8 cellular contexts compared by ENCODE assay signal in the genomic region with DNA sequence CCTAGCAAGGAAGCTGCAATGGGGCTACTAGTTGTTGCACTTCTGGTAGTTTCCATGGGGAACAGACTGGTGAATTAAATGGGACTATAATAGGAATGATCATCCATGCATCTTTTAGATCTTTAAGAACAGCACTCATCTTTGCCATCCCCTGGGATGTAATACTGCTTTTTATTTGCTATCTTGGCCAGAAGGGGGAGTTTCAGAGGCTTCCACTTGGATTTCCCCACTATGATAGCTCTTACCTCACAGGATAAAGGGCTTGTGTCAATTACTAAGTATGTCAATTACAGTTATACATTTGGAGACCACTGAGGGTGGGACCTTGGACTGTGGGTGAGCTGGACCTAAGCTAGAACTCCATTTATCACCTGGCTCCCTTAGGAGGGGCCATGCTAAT.
DNase-seq lines count a peak whose midpoint lies in the region; ATAC-seq, FAIRE-seq and TF ChIP-seq lines count a peak whose summit lies in the region.
"Not testable (repeated sequence)": the region's sequence is repeated elsewhere in the genome, so short reads cannot be mapped to it uniquely, and the experiment has no call there.

No MANE protein-coding gene starts in this region.

- not testable (repeated sequence) for H2AK5ac ChIP-seq in H9 (ENCODE audit: insufficient read length, low read length)

- CTCF ChIA-PET in A549 (lab: Yijun Ruan, JAX); WTC11 (lab: Charles Lee): not testable (repeated sequence)

- H2BK15ac ChIP-seq in H9 (ENCODE audit: low read depth, low read length), result not testable (repeated sequence)

- not testable (repeated sequence) for H3K27me3 Mint-ChIP-seq in H9 (ENCODE audit: low read depth); WTC11 (ENCODE audit: low read depth); osteocyte (ENCODE audit: unreplicated experiment)

- H3K79me1 ChIP-seq in H9 (ENCODE audit: insufficient read depth, low read depth, low read length, poor library complexity, severe bottlenecking), result not testable (repeated sequence)

- not testable (repeated sequence) for H3K18ac ChIP-seq in H9 (ENCODE audit: insufficient read length, low read depth, low read length)

- H3K23me2 ChIP-seq in H9 (ENCODE audit: insufficient read length, low read depth, low read length, poor library complexity, severe bottlenecking), result not testable (repeated sequence)

- TF ChIP-seq RAD21 in A549 (conservative IDR thresholded peaks at IDR 0.05 in 1 of 2, IDR thresholded peaks at IDR 0.05 in 1 of 2), result not testable (repeated sequence)

- H3K4me3 ChIP-seq in A549; DOHH2 (ENCODE audit: low read length); OCI-LY1 (ENCODE audit: low read depth, low read length, poor library complexity, severe bottlenecking); cardiac muscle cell: not testable (repeated sequence)

- not testable (repeated sequence) for H2AFZ ChIP-seq in H9 (ENCODE audit: low read length); OCI-LY1 (ENCODE audit: low read length)

- peak; percentile 49 to 76; a peak in 3 of 6 replicates for ATAC-seq in A549
- ATAC-seq in WTC11, result peak; percentile 19; the same call in 1 of the 2 replicates

- H3K9me2 ChIP-seq in DOHH2 (replicated peaks; ENCODE audit: control insufficient read depth, low read length); OCI-LY1 (ENCODE audit: low read depth, low read length): not testable (repeated sequence)

- not testable (repeated sequence) for H4K8ac ChIP-seq in H9 (replicated peaks; ENCODE audit: insufficient read length, low read depth, low read length)

- H2BK12ac ChIP-seq in H9 (ENCODE audit: insufficient read length, low read depth, low read length), result not testable (repeated sequence)

- H3K4me2 ChIP-seq in A549; DOHH2 (ENCODE audit: low read length); H9 (ENCODE audit: insufficient read depth, insufficient read length, low read length); OCI-LY1 (ENCODE audit: low read length): not testable (repeated sequence)

- H4K5ac ChIP-seq in H9 (ENCODE audit: insufficient read length, low read depth, low read length), result not testable (repeated sequence)

- not testable (repeated sequence) for FAIRE-seq in A549 (lab: Jason Lieb, UNC)

- not testable (repeated sequence) for H3K9me3 ChIP-seq in A549; DOHH2 (ENCODE audit: control insufficient read depth, insufficient read depth, low read length); H9 (ENCODE audit: control insufficient read depth, low read depth, low read length); OCI-LY1 (ENCODE audit: low read length); cardiac muscle cell (ENCODE audit: low read depth)

- DNase-seq in A549 (ENCODE audit: low read depth in 1 of 2, low spot score in 1 of 2); H9; WTC11 (ENCODE audit: low spot score); osteocyte (ENCODE audit: extremely low spot score, unreplicated experiment): not testable (repeated sequence)
- DNase-seq in dermis blood vessel endothelial cell (peak; percentile 25), cardiac muscle cell (ENCODE audit: low read depth in 1 of 2, low spot score in 1 of 2) (peak in 1 of 2 donors; percentile 17)

- not testable (repeated sequence) for H3K14ac ChIP-seq in H9 (ENCODE audit: insufficient read depth, low read length)

- H3K27ac ChIP-seq in A549; DOHH2 (ENCODE audit: low read depth, low read length); H9 (ENCODE audit: insufficient read length, low read depth, low read length); OCI-LY1 (ENCODE audit: low read depth, low read length, poor library complexity, severe bottlenecking); cardiac muscle cell: not testable (repeated sequence)

- H2BK5ac ChIP-seq in H9 (ENCODE audit: insufficient read length, low read length), result not testable (repeated sequence)

- H4K91ac ChIP-seq in H9 (ENCODE audit: insufficient read length, low read depth, low read length), result not testable (repeated sequence)

- not testable (repeated sequence) for TF ChIP-seq CTCF in A549 (IDR thresholded peaks at IDR 0.05); WTC11 (IDR thresholded peaks at IDR 0.05)
- peak; percentile 33 for TF ChIP-seq CTCF in DOHH2 (IDR thresholded peaks at IDR 0.05; ENCODE audit: low read depth, low read length, poor library complexity, severe bottlenecking)
- TF ChIP-seq CTCF in H9 (conservative IDR thresholded peaks at IDR 0.05), result peak; percentile 48; the same call in 2 of the 3 replicates
- peak; percentile 18; the same call in 1 of the 2 replicates for TF ChIP-seq CTCF in OCI-LY1 (IDR thresholded peaks at IDR 0.05; ENCODE audit: low read length)
- TF ChIP-seq CTCF in cardiac muscle cell (IDR thresholded peaks at IDR 0.05; ENCODE audit: low read depth, low read length), result peak; percentile 12
- TF ChIP-seq CTCF in osteocyte (IDR thresholded peaks at IDR 0.05), result peak; percentile 26

- not testable (repeated sequence) for H3K4me1 ChIP-seq in A549; DOHH2 (ENCODE audit: control insufficient read depth, low read length); H9 (ENCODE audit: insufficient read depth, low read length); OCI-LY1 (ENCODE audit: insufficient read depth, low read length, severe bottlenecking); cardiac muscle cell (ENCODE audit: low read depth)

- H3K9ac ChIP-seq in H9 (ENCODE audit: extremely low read depth, insufficient read length, low read length); OCI-LY1 (ENCODE audit: low read length): not testable (repeated sequence)

- not testable (repeated sequence) for H3K27ac Mint-ChIP-seq in H9; WTC11; osteocyte (ENCODE audit: unreplicated experiment)

- not testable (repeated sequence) for H2BK120ac ChIP-seq in H9 (ENCODE audit: low read depth, low read length, poor library complexity, severe bottlenecking)

- H3K4me1 Mint-ChIP-seq in H9, result peaks cover 12 to 14% of the 10 kb centered on the region in 2 experiments
- H3K4me1 Mint-ChIP-seq in WTC11, result peaks cover 18% of the 10 kb centered on the region
- not testable (repeated sequence) for H3K4me1 Mint-ChIP-seq in osteocyte (ENCODE audit: unreplicated experiment)

- H3K9me3 Mint-ChIP-seq in H9; WTC11; osteocyte (ENCODE audit: unreplicated experiment): not testable (repeated sequence)

- H3K56ac ChIP-seq in H9 (ENCODE audit: insufficient read length, low read depth, low read length), result not testable (repeated sequence)

- POLR2A ChIA-PET in A549 (lab: Yijun Ruan, JAX); WTC11 (lab: Charles Lee): not testable (repeated sequence)

- not testable (repeated sequence) for TF ChIP-seq POLR2A in A549 (IDR thresholded peaks at IDR 0.05; ENCODE audit: low read length)

- not testable (repeated sequence) for H4K20me1 ChIP-seq in DOHH2 (ENCODE audit: control insufficient read depth, insufficient read depth, low read depth, low read length); H9 (ENCODE audit: control insufficient read depth, insufficient read depth, insufficient read length); OCI-LY1 (ENCODE audit: insufficient read depth, low read length)

- not testable (repeated sequence) for H3K4ac ChIP-seq in H9 (ENCODE audit: low read depth, low read length)

- not testable (repeated sequence) for H3T11ph ChIP-seq in H9 (ENCODE audit: low read length)

- H3K23ac ChIP-seq in H9 (ENCODE audit: insufficient read length, low read depth, low read length), result not testable (repeated sequence)

- H3K27me3 ChIP-seq in DOHH2 (ENCODE audit: control insufficient read depth, low read length); H9 (ENCODE audit: insufficient read depth, low read length); OCI-LY1 (ENCODE audit: insufficient read depth, low read length); cardiac muscle cell: not testable (repeated sequence)

- not testable (repeated sequence) for H2BK20ac ChIP-seq in H9 (ENCODE audit: low read depth, low read length, poor library complexity, severe bottlenecking)

- H3K4me3 Mint-ChIP-seq in H9; WTC11; osteocyte (ENCODE audit: unreplicated experiment): not testable (repeated sequence)

- H3K36me3 Mint-ChIP-seq in H9 (ENCODE audit: insufficient read depth in 1 of 3, low read depth in 3 of 3); WTC11; osteocyte (ENCODE audit: unreplicated experiment): not testable (repeated sequence)

- H3F3A ChIP-seq in DOHH2 (ENCODE audit: control insufficient read depth, insufficient read depth); OCI-LY1 (ENCODE audit: insufficient read depth, low read length): not testable (repeated sequence)

- H3K36me3 ChIP-seq in DOHH2 (ENCODE audit: control insufficient read depth, low read length); OCI-LY1 (ENCODE audit: insufficient read depth, low read length); cardiac muscle cell: not testable (repeated sequence)

- not testable (repeated sequence) for TF ChIP-seq EP300 in A549 (IDR thresholded peaks at IDR 0.05)

- not testable (repeated sequence) for H3K79me2 ChIP-seq in DOHH2 (ENCODE audit: control insufficient read depth, low read length); H9 (ENCODE audit: insufficient read depth, low read length); OCI-LY1 (ENCODE audit: insufficient read depth, low read length)
